21 cellular contexts compared by ENCODE assay signal in genomic region chr20:38497246-38497645, GRCh38. TPM values are rescaled to one million over a fixed set of nuclear protein-coding genes. Genes with fewer than 3 reads are reported as not detected.
DNase-seq lines count a peak whose midpoint lies in the region; ATAC-seq and TF ChIP-seq lines count a peak whose summit lies in the region.
"Had no signal": no experiment of that assay in that cellular context is flagged by ENCODE, and none has a peak within 500 bp of the region (broad histone marks: within the 10 kb centered on the region; RNA-seq: fewer than 3 reads in every experiment).

No MANE protein-coding gene starts in this region.

- no peaks in the 10 kb centered on the region for H3K27me3 Mint-ChIP-seq in chondrocyte (ENCODE audit: low read depth)
- H3K27me3 Mint-ChIP-seq in CD8-positive, alpha-beta T cell (ENCODE audit: low read depth) = no peaks in the 10 kb centered on the region

- H3K36me3 ChIP-seq in mesenchymal stem cell (ENCODE audit: control insufficient read depth in 1 of 2, insufficient read depth in 2 of 2, low read depth in 1 of 2, low read length in 2 of 2) (peaks cover 8 to 95% of the 10 kb centered on the region in 2 experiments), Karpas-422 (ENCODE audit: insufficient read depth, low read length) (peaks cover 76% of the 10 kb centered on the region)
- H3K36me3 ChIP-seq in CD8-positive, alpha-beta T cell (ENCODE audit: insufficient read depth, low read length) = peaks cover 59% of the 10 kb centered on the region

- H2BK5ac ChIP-seq in mesenchymal stem cell (ENCODE audit: low read depth, low read length, poor library complexity, severe bottlenecking) = no peak overlapping the region

- WGBS in mesenchymal stem cell = 45% methylated on average over 3 of the region's 5 CpGs

- H3K4me2 ChIP-seq in mesenchymal stem cell (ENCODE audit: low read length, poor library complexity, severe bottlenecking) (no peak overlapping the region), Karpas-422 (ENCODE audit: low read depth, low read length, poor library complexity, severe bottlenecking) (no peak overlapping the region)
- H3K4me2 ChIP-seq: SK-N-SH had no signal

- TF ChIP-seq CTCF in chondrocyte (IDR thresholded peaks at IDR 0.05) = no peak
- TF ChIP-seq CTCF in CD8-positive, alpha-beta T cell (IDR thresholded peaks at IDR 0.05) = no peak

- ATAC-seq in CD8-positive, alpha-beta T cell = no peak
- ATAC-seq: GM12878, HepG2 had no signal

- peaks cover 1% of the 10 kb centered on the region for H3K4me1 ChIP-seq in mesenchymal stem cell (ENCODE audit: control insufficient read depth, insufficient read depth, low read depth, low read length)
- H3K4me1 ChIP-seq in Karpas-422 (ENCODE audit: low read length) = peaks cover 6% of the 10 kb centered on the region
- H3K4me1 ChIP-seq in CD8-positive, alpha-beta T cell (ENCODE audit: insufficient read depth, low read length) = no peaks in the 10 kb centered on the region

- no peaks in the 10 kb centered on the region for H3K27me3 ChIP-seq in mesenchymal stem cell (ENCODE audit: control insufficient read depth in 1 of 2, insufficient read depth in 1 of 2, low read length in 2 of 2)
- H3K27me3 ChIP-seq in Karpas-422 (ENCODE audit: low read length) = no peaks in the 10 kb centered on the region
- no peaks in the 10 kb centered on the region for H3K27me3 ChIP-seq in CD8-positive, alpha-beta T cell (ENCODE audit: insufficient read depth, low read length)

- no peak overlapping the region for H2BK15ac ChIP-seq in mesenchymal stem cell (ENCODE audit: low read depth, poor library complexity, severe bottlenecking)

- no peak overlapping the region for H3K18ac ChIP-seq in mesenchymal stem cell (ENCODE audit: low read depth in 1 of 2, low read length in 2 of 2)

- no peaks in the 10 kb centered on the region for H4K20me1 ChIP-seq in Karpas-422 (ENCODE audit: insufficient read depth, low read depth, low read length)

- no peak overlapping the region for H4K8ac ChIP-seq in mesenchymal stem cell (ENCODE audit: low read length)

- H3K36me3 Mint-ChIP-seq in chondrocyte (ENCODE audit: low read depth) = peaks cover 21% of the 10 kb centered on the region
- H3K36me3 Mint-ChIP-seq in CD8-positive, alpha-beta T cell = peaks cover 84% of the 10 kb centered on the region

- H3K4me3 Mint-ChIP-seq in chondrocyte (ENCODE audit: unreplicated experiment) = no peak overlapping the region
- no peak overlapping the region for H3K4me3 Mint-ChIP-seq in CD8-positive, alpha-beta T cell

- intact Hi-C loops in CD8-positive, alpha-beta T cell (cut with DNase I, micrococcal nuclease) = no loop called here

- no peak overlapping the region for H2BK12ac ChIP-seq in mesenchymal stem cell (ENCODE audit: low read length in 2 of 2)

- peaks cover 23% of the 10 kb centered on the region for H3K79me1 ChIP-seq in mesenchymal stem cell (replicated peaks; ENCODE audit: low read length, poor library complexity, severe bottlenecking)

- no peaks in the 10 kb centered on the region for H3K4me1 Mint-ChIP-seq in chondrocyte (ENCODE audit: low read depth)
- peaks cover 5% of the 10 kb centered on the region for H3K4me1 Mint-ChIP-seq in CD8-positive, alpha-beta T cell (ENCODE audit: low read depth)

- no peak overlapping the region for H3K4ac ChIP-seq in mesenchymal stem cell (ENCODE audit: low read depth in 1 of 2, low read length in 2 of 2)

- H3K9ac ChIP-seq in mesenchymal stem cell (ENCODE audit: low read length) (no peak overlapping the region), Karpas-422 (ENCODE audit: low read length) (no peak overlapping the region)
- H3K9ac ChIP-seq: SK-N-SH had no signal

- no peak overlapping the region for H3K14ac ChIP-seq in mesenchymal stem cell (ENCODE audit: low read length in 2 of 2)

- no peaks in the 10 kb centered on the region for H3K9me3 Mint-ChIP-seq in chondrocyte (ENCODE audit: low read depth)
- H3K9me3 Mint-ChIP-seq in CD8-positive, alpha-beta T cell = no peaks in the 10 kb centered on the region

- H2AK5ac ChIP-seq in mesenchymal stem cell (ENCODE audit: low read length, severe bottlenecking) = no peak overlapping the region

- H2AFZ ChIP-seq in mesenchymal stem cell (ENCODE audit: low read depth, low read length) = no peak overlapping the region
- no peak overlapping the region for H2AFZ ChIP-seq in Karpas-422 (ENCODE audit: low read length)

- H3K27ac ChIP-seq in mesenchymal stem cell (ENCODE audit: low read length, poor library complexity, severe bottlenecking) (no peak overlapping the region), Karpas-422 (ENCODE audit: low read length) (no peak overlapping the region)
- no peak overlapping the region for H3K27ac ChIP-seq in CD8-positive, alpha-beta T cell (ENCODE audit: low read depth, low read length)
- H3K27ac ChIP-seq: C4-2B, RWPE1 had no signal

- CTCF ChIA-PET in CD8-positive, alpha-beta T cell (lab: Charles Lee) = interaction anchor here (1.1 kb wide), 1 partner anchor 8 kb away, joined by 3 read pairs; no protein-coding TSS in a partner anchor

- peak overlapping the region; percentile 63 for H3K27ac Mint-ChIP-seq in chondrocyte (ENCODE audit: unreplicated experiment)
- no peak overlapping the region for H3K27ac Mint-ChIP-seq in CD8-positive, alpha-beta T cell

- H4K91ac ChIP-seq in mesenchymal stem cell (ENCODE audit: low read length) = no peak overlapping the region

- H3K9me2 ChIP-seq in Karpas-422 (replicated peaks; ENCODE audit: insufficient read depth, low read length) = no peaks in the 10 kb centered on the region
- H3K9me2 ChIP-seq: SK-N-SH had no signal

- DNase-seq in ELR (ENCODE audit: low read depth) (peak; percentile 10), M059J (ENCODE audit: low read depth) (peak; percentile 76), chondrocyte (ENCODE audit: low spot score) (no peak), mesenchymal stem cell (peak; percentile 52), NCI-H510A (lab: John Stamatoyannopoulos, UW) (no peak), Karpas-422 (no peak)
- DNase-seq in CD8-positive, alpha-beta T cell = no peak
- DNase-seq: AML-193, H7, KBM-7, NCI-H1417, NCI-H1694 treated with DMSO at 0.1 percent for 48 hours, NCI-H2081 treated with DMSO at 0.1 percent for 48 hours, NCI-H446, NCI-H69, SHP77 treated with DMSO at 0.1 percent for 48 hours, SK-N-SH had no signal

- peaks cover 19% of the 10 kb centered on the region; the same call in 1 of the 2 replicates for H3K79me2 ChIP-seq in Karpas-422 (ENCODE audit: low read length)

- no peaks in the 10 kb centered on the region for H3K9me3 ChIP-seq in mesenchymal stem cell (ENCODE audit: control insufficient read depth, low read length)
- H3K9me3 ChIP-seq in Karpas-422 (ENCODE audit: low read length) = no peaks in the 10 kb centered on the region
- H3K9me3 ChIP-seq in CD8-positive, alpha-beta T cell (ENCODE audit: low read length) = no peaks in the 10 kb centered on the region
- H3K9me3 ChIP-seq: SK-N-SH had no signal

- no peak overlapping the region for H3K4me3 ChIP-seq in mesenchymal stem cell (ENCODE audit: insufficient read depth in 1 of 2, low read depth in 1 of 2, low read length in 2 of 2)
- no peak overlapping the region for H3K4me3 ChIP-seq in Karpas-422 (ENCODE audit: low read length)
- H3K4me3 ChIP-seq in CD8-positive, alpha-beta T cell (ENCODE audit: low read depth, low read length) = no peak overlapping the region
- H3K4me3 ChIP-seq: GM12878 had no signal

- POLR2A ChIA-PET in CD8-positive, alpha-beta T cell (lab: Charles Lee) = no interaction called here

- no peak overlapping the region for H3K23ac ChIP-seq in mesenchymal stem cell (ENCODE audit: low read length in 2 of 2)

- no peak overlapping the region for H2BK120ac ChIP-seq in mesenchymal stem cell (ENCODE audit: low read depth, low read length)

RNA-seq across cellular contexts. Expression of gene RALGAPB, which starts 24.6 kb away (rescaled TPM):
- total RNA-seq in M059J (2014; rRNA removed; shearing (Covaris generic)) = 30.5 and 35.9 TPM in 2 replicates
- 29.5 to 35.5 TPM (median 32.6 TPM) in 3 replicates for total RNA-seq in chondrocyte
- 17.5 TPM for polyA plus RNA-seq in mesenchymal stem cell (2013, experiment 1 of 2)
- 16.6 TPM for polyA plus RNA-seq in mesenchymal stem cell (2013, experiment 2 of 2)
- 27.2 and 58.6 TPM in 2 replicates for total RNA-seq in Karpas-422 (2014; rRNA removed; shearing (Covaris generic); ENCODE audit: low replicate concordance)
- 10 to 100 TPM; 28.9 to 29.1 TPM for total RNA-seq in CD8-positive, alpha-beta T cell

Comparison
In these comparisons a context has a peak if more than half of its experiments do, and no peak if none do; other contexts are left out.
1. DNase-seq: peak in ELR (single experiment), M059J (single experiment) and mesenchymal stem cell (single experiment); none in chondrocyte (single experiment), NCI-H510A (single experiment), Karpas-422 (single experiment) and CD8-positive, alpha-beta T cell (0 of 7).